In the genomic region with DNA sequence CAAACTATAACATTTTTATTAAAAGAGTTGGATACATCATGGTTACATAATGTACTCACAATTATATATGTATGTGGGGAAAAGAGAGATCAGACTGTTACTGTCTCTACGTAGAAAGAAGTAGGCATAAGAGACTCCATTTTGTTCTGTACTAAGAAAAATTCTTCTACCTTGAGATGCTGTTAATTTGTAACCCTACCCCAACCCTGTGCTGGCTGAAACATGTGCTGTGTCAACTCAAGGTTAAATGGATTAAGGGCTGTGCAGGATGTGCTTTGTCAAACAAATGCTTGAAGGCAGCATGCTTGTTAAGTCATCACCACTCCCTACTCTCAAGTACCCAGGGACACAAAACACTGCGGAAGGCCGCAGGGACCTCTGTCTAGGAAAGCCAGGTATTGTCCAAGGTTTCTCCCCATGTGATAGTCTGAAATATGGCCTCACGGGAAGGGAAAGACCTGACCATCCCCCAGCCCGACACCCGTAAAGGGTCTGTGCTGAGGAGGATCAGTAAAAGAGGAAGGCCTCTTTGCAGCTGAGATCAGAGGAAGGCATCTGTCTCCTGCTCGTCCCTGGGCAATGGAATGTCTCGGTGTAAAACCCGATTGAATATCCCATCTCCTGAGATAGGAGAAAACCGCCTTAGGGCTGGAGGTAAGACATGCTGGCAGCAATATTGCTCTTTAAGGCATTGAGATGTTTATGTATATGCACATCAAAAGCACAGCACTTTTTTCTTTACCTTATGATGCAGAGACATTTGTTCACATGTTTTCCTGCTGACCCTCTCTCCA, we compare ENCODE assay signal across 1 cellular context.
TF ChIP-seq lines count a peak whose summit lies in the region.
"Not testable (repeated sequence)": the region's sequence is repeated elsewhere in the genome, so short reads cannot be mapped to it uniquely, and the experiment has no call there.

No MANE protein-coding gene starts in this region.

TF ChIP-seq in HepG2, 621 proteins besides CTCF, POLR2A, EP300 and RAD21 (continues in another document):
- TF ChIP-seq, protein P1, sequence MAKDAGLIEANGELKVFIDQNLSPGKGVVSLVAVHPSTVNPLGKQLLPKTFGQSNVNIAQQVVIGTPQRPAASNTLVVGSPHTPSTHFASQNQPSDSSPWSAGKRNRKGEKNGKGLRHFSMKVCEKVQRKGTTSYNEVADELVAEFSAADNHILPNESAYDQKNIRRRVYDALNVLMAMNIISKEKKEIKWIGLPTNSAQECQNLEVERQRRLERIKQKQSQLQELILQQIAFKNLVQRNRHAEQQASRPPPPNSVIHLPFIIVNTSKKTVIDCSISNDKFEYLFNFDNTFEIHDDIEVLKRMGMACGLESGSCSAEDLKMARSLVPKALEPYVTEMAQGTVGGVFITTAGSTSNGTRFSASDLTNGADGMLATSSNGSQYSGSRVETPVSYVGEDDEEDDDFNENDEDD (CRISPR knock-in tag; IDR thresholded peaks at IDR 0.05; ENCODE audit: borderline replicate concordance), result peak; percentile 23; the same call in 1 of the 2 replicates
- TF ChIP-seq, protein P2, sequence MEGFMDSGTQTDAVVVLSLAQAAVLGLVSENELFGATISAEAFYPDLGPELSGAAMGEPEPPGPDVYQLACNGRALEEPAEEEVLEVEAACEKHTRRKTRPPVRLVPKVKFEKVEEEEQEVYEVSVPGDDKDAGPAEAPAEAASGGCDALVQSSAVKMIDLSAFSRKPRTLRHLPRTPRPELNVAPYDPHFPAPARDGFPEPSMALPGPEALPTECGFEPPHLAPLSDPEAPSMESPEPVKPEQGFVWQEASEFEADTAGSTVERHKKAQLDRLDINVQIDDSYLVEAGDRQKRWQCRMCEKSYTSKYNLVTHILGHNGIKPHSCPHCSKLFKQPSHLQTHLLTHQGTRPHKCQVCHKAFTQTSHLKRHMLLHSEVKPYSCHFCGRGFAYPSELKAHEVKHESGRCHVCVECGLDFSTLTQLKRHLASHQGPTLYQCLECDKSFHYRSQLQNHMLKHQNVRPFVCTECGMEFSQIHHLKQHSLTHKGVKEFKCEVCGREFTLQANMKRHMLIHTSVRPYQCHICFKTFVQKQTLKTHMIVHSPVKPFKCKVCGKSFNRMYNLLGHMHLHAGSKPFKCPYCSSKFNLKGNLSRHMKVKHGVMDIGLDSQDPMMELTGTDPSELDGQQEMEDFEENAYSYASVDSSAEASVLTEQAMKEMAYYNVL (CRISPR knock-in tag; IDR thresholded peaks at IDR 0.05; ENCODE audit: borderline replicate concordance), result peak; percentile 24; the same call in 1 of the 2 replicates
- TF ChIP-seq, protein P3, sequence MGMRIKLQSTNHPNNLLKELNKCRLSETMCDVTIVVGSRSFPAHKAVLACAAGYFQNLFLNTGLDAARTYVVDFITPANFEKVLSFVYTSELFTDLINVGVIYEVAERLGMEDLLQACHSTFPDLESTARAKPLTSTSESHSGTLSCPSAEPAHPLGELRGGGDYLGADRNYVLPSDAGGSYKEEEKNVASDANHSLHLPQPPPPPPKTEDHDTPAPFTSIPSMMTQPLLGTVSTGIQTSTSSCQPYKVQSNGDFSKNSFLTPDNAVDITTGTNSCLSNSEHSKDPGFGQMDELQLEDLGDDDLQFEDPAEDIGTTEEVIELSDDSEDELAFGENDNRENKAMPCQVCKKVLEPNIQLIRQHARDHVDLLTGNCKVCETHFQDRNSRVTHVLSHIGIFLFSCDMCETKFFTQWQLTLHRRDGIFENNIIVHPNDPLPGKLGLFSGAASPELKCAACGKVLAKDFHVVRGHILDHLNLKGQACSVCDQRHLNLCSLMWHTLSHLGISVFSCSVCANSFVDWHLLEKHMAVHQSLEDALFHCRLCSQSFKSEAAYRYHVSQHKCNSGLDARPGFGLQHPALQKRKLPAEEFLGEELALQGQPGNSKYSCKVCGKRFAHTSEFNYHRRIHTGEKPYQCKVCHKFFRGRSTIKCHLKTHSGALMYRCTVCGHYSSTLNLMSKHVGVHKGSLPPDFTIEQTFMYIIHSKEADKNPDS (CRISPR knock-in tag; IDR thresholded peaks at IDR 0.05), result peak; percentile 77; the same call in 1 of the 2 replicates
- TF ChIP-seq PITX1 (CRISPR knock-in tag; IDR thresholded peaks at IDR 0.05) (peak; percentile 97), SOX13 (CRISPR knock-in tag; conservative IDR thresholded peaks at IDR 0.05 in 1 of 2, IDR thresholded peaks at IDR 0.05 in 1 of 2) (peak in 1 of 2 experiments; percentile 91; a peak in 2 of 4 replicates), ELF3 (CRISPR knock-in tag; IDR thresholded peaks at IDR 0.05) (peak; percentile 50; the same call in 1 of the 2 replicates), TBX2 (CRISPR knock-in tag; IDR thresholded peaks at IDR 0.05; ENCODE audit: borderline replicate concordance) (peak; percentile 53; the same call in 1 of the 2 replicates), RXRB (CRISPR knock-in tag; IDR thresholded peaks at IDR 0.05; ENCODE audit: borderline replicate concordance) (peak; percentile 38; the same call in 1 of the 2 replicates), HMG20A (CRISPR knock-in tag; IDR thresholded peaks at IDR 0.05; ENCODE audit: borderline replicate concordance) (peak; percentile 71; the same call in 1 of the 2 replicates), ERF (CRISPR knock-in tag; IDR thresholded peaks at IDR 0.05) (0 out of 2 replicates have a peak, but pooled peaks have one; percentile 43), MBD4 (IDR thresholded peaks at IDR 0.05; ENCODE audit: borderline replicate concordance, low read length) (0 out of 2 replicates have a peak, but pooled peaks have one; percentile 22), PPARG (CRISPR knock-in tag; conservative IDR thresholded peaks at IDR 0.05) (peak; percentile 36; the same call in 1 of the 2 replicates), THAP11 (CRISPR knock-in tag; IDR thresholded peaks at IDR 0.05) (peak; percentile 30; the same call in 1 of the 2 replicates), ZFX (CRISPR knock-in tag; IDR thresholded peaks at IDR 0.05; ENCODE audit: low read depth) (peak; percentile 28; the same call in 1 of the 2 replicates), ZNF292 (CRISPR knock-in tag; IDR thresholded peaks at IDR 0.05; ENCODE audit: borderline replicate concordance, low read depth) (peak; percentile 33; the same call in 1 of the 2 replicates), RARA (CRISPR knock-in tag; IDR thresholded peaks at IDR 0.05) (peak; percentile 90), NR2F6 (IDR thresholded peaks at IDR 0.05) (peak; percentile 35), NR2F6 (CRISPR knock-in tag; IDR thresholded peaks at IDR 0.05) (peak; percentile 74), MXI1 (IDR thresholded peaks at IDR 0.05; ENCODE audit: borderline replicate concordance, low read depth, low read length) (peak; percentile 35; the same call in 1 of the 3 replicates), ISL2 (CRISPR knock-in tag; IDR thresholded peaks at IDR 0.05) (0 out of 2 replicates have a peak, but pooled peaks have one; percentile 19), CEBPG (CRISPR knock-in tag; IDR thresholded peaks at IDR 0.05) (0 out of 2 replicates have a peak, but pooled peaks have one; percentile 37), BCL6 (CRISPR knock-in tag; IDR thresholded peaks at IDR 0.05) (peak; percentile 98), SIX4 (CRISPR knock-in tag; IDR thresholded peaks at IDR 0.05) (peak; percentile 70), FOXA1 (CRISPR knock-in tag; IDR thresholded peaks at IDR 0.05) (peak; percentile 53; the same call in 1 of the 2 replicates), FOXA3 (CRISPR knock-in tag; IDR thresholded peaks at IDR 0.05) (peak; percentile 74), SOX6 (CRISPR knock-in tag; IDR thresholded peaks at IDR 0.05) (peak; percentile 80), DMAP1 (CRISPR knock-in tag; IDR thresholded peaks at IDR 0.05) (peak; percentile 51; the same call in 1 of the 2 replicates)
- not testable (repeated sequence) for TF ChIP-seq SOX13, FOXA1, SOX6 (IDR thresholded peaks at IDR 0.05)
- TF ChIP-seq, protein P4, sequence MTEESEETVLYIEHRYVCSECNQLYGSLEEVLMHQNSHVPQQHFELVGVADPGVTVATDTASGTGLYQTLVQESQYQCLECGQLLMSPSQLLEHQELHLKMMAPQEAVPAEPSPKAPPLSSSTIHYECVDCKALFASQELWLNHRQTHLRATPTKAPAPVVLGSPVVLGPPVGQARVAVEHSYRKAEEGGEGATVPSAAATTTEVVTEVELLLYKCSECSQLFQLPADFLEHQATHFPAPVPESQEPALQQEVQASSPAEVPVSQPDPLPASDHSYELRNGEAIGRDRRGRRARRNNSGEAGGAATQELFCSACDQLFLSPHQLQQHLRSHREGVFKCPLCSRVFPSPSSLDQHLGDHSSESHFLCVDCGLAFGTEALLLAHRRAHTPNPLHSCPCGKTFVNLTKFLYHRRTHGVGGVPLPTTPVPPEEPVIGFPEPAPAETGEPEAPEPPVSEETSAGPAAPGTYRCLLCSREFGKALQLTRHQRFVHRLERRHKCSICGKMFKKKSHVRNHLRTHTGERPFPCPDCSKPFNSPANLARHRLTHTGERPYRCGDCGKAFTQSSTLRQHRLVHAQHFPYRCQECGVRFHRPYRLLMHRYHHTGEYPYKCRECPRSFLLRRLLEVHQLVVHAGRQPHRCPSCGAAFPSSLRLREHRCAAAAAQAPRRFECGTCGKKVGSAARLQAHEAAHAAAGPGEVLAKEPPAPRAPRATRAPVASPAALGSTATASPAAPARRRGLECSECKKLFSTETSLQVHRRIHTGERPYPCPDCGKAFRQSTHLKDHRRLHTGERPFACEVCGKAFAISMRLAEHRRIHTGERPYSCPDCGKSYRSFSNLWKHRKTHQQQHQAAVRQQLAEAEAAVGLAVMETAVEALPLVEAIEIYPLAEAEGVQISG (CRISPR knock-in tag; IDR thresholded peaks at IDR 0.05), result peak; percentile 47; the same call in 1 of the 2 replicates
- TF ChIP-seq, protein P5, sequence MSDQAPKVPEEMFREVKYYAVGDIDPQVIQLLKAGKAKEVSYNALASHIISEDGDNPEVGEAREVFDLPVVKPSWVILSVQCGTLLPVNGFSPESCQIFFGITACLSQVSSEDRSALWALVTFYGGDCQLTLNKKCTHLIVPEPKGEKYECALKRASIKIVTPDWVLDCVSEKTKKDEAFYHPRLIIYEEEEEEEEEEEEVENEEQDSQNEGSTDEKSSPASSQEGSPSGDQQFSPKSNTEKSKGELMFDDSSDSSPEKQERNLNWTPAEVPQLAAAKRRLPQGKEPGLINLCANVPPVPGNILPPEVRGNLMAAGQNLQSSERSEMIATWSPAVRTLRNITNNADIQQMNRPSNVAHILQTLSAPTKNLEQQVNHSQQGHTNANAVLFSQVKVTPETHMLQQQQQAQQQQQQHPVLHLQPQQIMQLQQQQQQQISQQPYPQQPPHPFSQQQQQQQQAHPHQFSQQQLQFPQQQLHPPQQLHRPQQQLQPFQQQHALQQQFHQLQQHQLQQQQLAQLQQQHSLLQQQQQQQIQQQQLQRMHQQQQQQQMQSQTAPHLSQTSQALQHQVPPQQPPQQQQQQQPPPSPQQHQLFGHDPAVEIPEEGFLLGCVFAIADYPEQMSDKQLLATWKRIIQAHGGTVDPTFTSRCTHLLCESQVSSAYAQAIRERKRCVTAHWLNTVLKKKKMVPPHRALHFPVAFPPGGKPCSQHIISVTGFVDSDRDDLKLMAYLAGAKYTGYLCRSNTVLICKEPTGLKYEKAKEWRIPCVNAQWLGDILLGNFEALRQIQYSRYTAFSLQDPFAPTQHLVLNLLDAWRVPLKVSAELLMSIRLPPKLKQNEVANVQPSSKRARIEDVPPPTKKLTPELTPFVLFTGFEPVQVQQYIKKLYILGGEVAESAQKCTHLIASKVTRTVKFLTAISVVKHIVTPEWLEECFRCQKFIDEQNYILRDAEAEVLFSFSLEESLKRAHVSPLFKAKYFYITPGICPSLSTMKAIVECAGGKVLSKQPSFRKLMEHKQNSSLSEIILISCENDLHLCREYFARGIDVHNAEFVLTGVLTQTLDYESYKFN (CRISPR knock-in tag; conservative IDR thresholded peaks at IDR 0.05), result peak; percentile 72
- TF ChIP-seq, protein P6, sequence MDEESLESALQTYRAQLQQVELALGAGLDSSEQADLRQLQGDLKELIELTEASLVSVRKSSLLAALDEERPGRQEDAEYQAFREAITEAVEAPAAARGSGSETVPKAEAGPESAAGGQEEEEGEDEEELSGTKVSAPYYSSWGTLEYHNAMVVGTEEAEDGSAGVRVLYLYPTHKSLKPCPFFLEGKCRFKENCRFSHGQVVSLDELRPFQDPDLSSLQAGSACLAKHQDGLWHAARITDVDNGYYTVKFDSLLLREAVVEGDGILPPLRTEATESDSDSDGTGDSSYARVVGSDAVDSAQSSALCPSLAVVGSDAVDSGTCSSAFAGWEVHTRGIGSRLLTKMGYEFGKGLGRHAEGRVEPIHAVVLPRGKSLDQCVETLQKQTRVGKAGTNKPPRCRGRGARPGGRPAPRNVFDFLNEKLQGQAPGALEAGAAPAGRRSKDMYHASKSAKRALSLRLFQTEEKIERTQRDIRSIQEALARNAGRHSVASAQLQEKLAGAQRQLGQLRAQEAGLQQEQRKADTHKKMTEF (CRISPR knock-in tag; IDR thresholded peaks at IDR 0.05), result 0 out of 2 replicates have a peak, but pooled peaks have one; percentile 46
- TF ChIP-seq, protein P7, sequence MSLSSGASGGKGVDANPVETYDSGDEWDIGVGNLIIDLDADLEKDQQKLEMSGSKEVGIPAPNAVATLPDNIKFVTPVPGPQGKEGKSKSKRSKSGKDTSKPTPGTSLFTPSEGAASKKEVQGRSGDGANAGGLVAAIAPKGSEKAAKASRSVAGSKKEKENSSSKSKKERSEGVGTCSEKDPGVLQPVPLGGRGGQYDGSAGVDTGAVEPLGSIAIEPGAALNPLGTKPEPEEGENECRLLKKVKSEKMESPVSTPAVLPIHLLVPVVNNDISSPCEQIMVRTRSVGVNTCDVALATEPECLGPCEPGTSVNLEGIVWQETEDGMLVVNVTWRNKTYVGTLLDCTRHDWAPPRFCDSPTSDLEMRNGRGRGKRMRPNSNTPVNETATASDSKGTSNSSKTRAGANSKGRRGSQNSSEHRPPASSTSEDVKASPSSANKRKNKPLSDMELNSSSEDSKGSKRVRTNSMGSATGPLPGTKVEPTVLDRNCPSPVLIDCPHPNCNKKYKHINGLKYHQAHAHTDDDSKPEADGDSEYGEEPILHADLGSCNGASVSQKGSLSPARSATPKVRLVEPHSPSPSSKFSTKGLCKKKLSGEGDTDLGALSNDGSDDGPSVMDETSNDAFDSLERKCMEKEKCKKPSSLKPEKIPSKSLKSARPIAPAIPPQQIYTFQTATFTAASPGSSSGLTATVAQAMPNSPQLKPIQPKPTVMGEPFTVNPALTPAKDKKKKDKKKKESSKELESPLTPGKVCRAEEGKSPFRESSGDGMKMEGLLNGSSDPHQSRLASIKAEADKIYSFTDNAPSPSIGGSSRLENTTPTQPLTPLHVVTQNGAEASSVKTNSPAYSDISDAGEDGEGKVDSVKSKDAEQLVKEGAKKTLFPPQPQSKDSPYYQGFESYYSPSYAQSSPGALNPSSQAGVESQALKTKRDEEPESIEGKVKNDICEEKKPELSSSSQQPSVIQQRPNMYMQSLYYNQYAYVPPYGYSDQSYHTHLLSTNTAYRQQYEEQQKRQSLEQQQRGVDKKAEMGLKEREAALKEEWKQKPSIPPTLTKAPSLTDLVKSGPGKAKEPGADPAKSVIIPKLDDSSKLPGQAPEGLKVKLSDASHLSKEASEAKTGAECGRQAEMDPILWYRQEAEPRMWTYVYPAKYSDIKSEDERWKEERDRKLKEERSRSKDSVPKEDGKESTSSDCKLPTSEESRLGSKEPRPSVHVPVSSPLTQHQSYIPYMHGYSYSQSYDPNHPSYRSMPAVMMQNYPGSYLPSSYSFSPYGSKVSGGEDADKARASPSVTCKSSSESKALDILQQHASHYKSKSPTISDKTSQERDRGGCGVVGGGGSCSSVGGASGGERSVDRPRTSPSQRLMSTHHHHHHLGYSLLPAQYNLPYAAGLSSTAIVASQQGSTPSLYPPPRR (CRISPR knock-in tag; IDR thresholded peaks at IDR 0.05; ENCODE audit: borderline replicate concordance), result peak; percentile 60; the same call in 1 of the 2 replicates
- TF ChIP-seq, protein P8, sequence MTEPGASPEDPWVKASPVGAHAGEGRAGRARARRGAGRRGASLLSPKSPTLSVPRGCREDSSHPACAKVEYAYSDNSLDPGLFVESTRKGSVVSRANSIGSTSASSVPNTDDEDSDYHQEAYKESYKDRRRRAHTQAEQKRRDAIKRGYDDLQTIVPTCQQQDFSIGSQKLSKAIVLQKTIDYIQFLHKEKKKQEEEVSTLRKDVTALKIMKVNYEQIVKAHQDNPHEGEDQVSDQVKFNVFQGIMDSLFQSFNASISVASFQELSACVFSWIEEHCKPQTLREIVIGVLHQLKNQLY (CRISPR knock-in tag; IDR thresholded peaks at IDR 0.05), result peak; percentile 45; the same call in 1 of the 2 replicates
